In genomic region chr7:110130669-110131068, GRCh38 we compare ENCODE assay signal across 2 cellular contexts.
TF ChIP-seq lines count a peak whose summit lies in the region.

No MANE protein-coding gene starts in this region.

TF ChIP-seq in SK-N-SH, 30 proteins besides CTCF, POLR2A, EP300 and RAD21 (continued from another document):
- TF ChIP-seq ZBTB33 (IDR thresholded peaks at IDR 0.05; ENCODE audit: borderline replicate concordance, low read depth), result no peak
- no peak for TF ChIP-seq GATA2 (CRISPR knock-in tag; IDR thresholded peaks at IDR 0.05)
- TF ChIP-seq GABPA (IDR thresholded peaks at IDR 0.05; ENCODE audit: low read depth), result no peak
- TF ChIP-seq TAF1 (IDR thresholded peaks at IDR 0.05; ENCODE audit: borderline replicate concordance, low read depth, low read length), result no peak

TF ChIP-seq in SK-N-SH treated with all-trans-retinoic acid at 6 μM for 48 hours, 23 proteins besides CTCF, POLR2A, EP300 and RAD21 (continued from another document):
- TF ChIP-seq, protein P1, sequence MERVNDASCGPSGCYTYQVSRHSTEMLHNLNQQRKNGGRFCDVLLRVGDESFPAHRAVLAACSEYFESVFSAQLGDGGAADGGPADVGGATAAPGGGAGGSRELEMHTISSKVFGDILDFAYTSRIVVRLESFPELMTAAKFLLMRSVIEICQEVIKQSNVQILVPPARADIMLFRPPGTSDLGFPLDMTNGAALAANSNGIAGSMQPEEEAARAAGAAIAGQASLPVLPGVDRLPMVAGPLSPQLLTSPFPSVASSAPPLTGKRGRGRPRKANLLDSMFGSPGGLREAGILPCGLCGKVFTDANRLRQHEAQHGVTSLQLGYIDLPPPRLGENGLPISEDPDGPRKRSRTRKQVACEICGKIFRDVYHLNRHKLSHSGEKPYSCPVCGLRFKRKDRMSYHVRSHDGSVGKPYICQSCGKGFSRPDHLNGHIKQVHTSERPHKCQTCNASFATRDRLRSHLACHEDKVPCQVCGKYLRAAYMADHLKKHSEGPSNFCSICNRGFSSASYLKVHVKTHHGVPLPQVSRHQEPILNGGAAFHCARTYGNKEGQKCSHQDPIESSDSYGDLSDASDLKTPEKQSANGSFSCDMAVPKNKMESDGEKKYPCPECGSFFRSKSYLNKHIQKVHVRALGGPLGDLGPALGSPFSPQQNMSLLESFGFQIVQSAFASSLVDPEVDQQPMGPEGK (CRISPR knock-in tag; IDR thresholded peaks at IDR 0.05; ENCODE audit: borderline replicate concordance), result no peak
- TF ChIP-seq RARB (CRISPR knock-in tag; IDR thresholded peaks at IDR 0.05) (no peak), ZNF70 (CRISPR knock-in tag; IDR thresholded peaks at IDR 0.05) (no peak)
- TF ChIP-seq, protein P2, sequence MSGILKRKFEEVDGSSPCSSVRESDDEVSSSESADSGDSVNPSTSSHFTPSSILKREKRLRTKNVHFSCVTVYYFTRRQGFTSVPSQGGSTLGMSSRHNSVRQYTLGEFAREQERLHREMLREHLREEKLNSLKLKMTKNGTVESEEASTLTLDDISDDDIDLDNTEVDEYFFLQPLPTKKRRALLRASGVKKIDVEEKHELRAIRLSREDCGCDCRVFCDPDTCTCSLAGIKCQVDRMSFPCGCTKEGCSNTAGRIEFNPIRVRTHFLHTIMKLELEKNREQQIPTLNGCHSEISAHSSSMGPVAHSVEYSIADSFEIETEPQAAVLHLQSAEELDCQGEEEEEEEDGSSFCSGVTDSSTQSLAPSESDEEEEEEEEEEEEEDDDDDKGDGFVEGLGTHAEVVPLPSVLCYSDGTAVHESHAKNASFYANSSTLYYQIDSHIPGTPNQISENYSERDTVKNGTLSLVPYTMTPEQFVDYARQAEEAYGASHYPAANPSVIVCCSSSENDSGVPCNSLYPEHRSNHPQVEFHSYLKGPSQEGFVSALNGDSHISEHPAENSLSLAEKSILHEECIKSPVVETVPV (CRISPR knock-in tag; IDR thresholded peaks at IDR 0.05), result no peak
